Comparison of ENCODE assay signal across 1 cellular context in genomic region chr3:9786825-9787654, GRCh38.
TF ChIP-seq lines count a peak whose summit lies in the region.

No MANE protein-coding gene starts in this region.

TF ChIP-seq in WTC11, 78 proteins besides CTCF, POLR2A, EP300 and RAD21 (continued from another document):
- no peak for TF ChIP-seq ERG (CRISPR knock-in tag; IDR thresholded peaks at IDR 0.05)
- TF ChIP-seq IRF2 (CRISPR knock-in tag; IDR thresholded peaks at IDR 0.05; ENCODE audit: borderline replicate concordance, low read depth), result no peak
- TF ChIP-seq ZNF423 (CRISPR knock-in tag; IDR thresholded peaks at IDR 0.05), result no peak
- no peak for TF ChIP-seq RELA (CRISPR knock-in tag; IDR thresholded peaks at IDR 0.05; ENCODE audit: borderline replicate concordance)
- no peak for TF ChIP-seq E2F5 (CRISPR knock-in tag; IDR thresholded peaks at IDR 0.05)
- no peak for TF ChIP-seq RORB (CRISPR knock-in tag; IDR thresholded peaks at IDR 0.05)
- no peak for TF ChIP-seq PREB (CRISPR knock-in tag; IDR thresholded peaks at IDR 0.05; ENCODE audit: borderline replicate concordance)
- TF ChIP-seq E2F4 (CRISPR knock-in tag; IDR thresholded peaks at IDR 0.05; ENCODE audit: borderline replicate concordance, low read depth), result no peak
- TF ChIP-seq ZMAT4 (CRISPR knock-in tag; IDR thresholded peaks at IDR 0.05), result no peak
- TF ChIP-seq MLX (CRISPR knock-in tag; IDR thresholded peaks at IDR 0.05), result no peak
- no peak for TF ChIP-seq TP53 (CRISPR knock-in tag; IDR thresholded peaks at IDR 0.05)
